1 cellular context compared by ENCODE assay signal in the genomic region with DNA sequence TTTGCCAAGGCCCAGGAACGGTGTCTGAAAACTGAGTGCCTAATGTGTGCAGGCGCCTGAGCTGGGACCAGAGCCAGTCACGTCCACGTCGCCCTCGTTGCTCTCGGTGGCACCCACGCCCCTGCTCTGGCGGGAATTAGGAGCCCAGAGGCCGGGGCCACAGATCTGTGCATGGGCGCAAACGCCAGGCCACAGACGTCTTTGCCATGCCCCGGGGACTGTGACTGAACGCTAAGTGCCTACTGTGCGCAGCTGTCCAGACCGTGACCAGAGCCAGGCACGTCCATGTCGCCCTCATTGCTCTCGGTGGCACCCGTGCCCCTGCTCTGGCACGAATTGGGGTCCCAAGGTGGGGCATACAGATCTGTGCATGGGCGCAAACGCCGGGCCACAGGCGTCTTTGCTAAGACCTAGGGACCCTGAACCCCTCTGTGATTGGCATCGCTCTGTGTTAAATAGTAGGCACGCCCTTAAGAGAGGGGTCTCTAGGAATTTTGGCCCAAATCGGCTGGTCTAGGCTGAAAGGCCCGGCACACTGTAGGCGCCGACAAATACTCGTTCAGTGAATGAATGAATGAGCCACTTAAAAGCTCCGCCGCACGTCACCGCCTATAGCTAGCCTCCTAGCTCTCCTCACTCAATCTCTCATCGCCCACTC.
TF ChIP-seq lines count a peak whose summit lies in the region.

No MANE protein-coding gene starts in this region.

TF ChIP-seq in WTC11, 78 proteins besides CTCF, POLR2A, EP300 and RAD21 (continued from another document):
- TF ChIP-seq ZNF317 (CRISPR knock-in tag; IDR thresholded peaks at IDR 0.05; ENCODE audit: borderline replicate concordance, low read depth) (0 out of 2 replicates have a peak, but pooled peaks have one; percentile 11), ZNF232 (CRISPR knock-in tag; IDR thresholded peaks at IDR 0.05) (no peak), ATF1 (CRISPR knock-in tag; IDR thresholded peaks at IDR 0.05) (0 out of 2 replicates have a peak, but pooled peaks have one; percentile 35), PRRX2 (CRISPR knock-in tag; IDR thresholded peaks at IDR 0.05) (no peak)
- TF ChIP-seq, protein P1, sequence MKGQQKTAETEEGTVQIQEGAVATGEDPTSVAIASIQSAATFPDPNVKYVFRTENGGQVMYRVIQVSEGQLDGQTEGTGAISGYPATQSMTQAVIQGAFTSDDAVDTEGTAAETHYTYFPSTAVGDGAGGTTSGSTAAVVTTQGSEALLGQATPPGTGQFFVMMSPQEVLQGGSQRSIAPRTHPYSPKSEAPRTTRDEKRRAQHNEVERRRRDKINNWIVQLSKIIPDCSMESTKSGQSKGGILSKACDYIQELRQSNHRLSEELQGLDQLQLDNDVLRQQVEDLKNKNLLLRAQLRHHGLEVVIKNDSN (CRISPR knock-in tag; IDR thresholded peaks at IDR 0.05), result no peak
- TF ChIP-seq, protein P2, sequence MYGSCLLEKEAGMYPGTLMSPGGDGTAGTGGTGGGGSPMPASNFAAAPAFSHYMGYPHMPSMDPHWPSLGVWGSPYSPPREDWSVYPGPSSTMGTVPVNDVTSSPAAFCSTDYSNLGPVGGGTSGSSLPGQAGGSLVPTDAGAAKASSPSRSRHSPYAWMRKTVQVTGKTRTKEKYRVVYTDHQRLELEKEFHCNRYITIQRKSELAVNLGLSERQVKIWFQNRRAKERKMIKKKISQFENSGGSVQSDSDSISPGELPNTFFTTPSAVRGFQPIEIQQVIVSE (CRISPR knock-in tag; IDR thresholded peaks at IDR 0.05; ENCODE audit: borderline replicate concordance), result no peak
